In genomic region chr19:850221-850978, GRCh38 we compare ENCODE assay signal across 8 cellular contexts. TPM values are rescaled to one million over a fixed set of nuclear protein-coding genes. Genes with fewer than 3 reads are reported as not detected.
DNase-seq lines count a peak whose midpoint lies in the region; ATAC-seq and TF ChIP-seq lines count a peak whose summit lies in the region.

No MANE protein-coding gene starts in this region.

- H3K27ac Mint-ChIP-seq in neural progenitor cell = no peak overlapping the region

- no peaks in the 10 kb centered on the region for H3K9me3 ChIP-seq in NT2/D1 (ENCODE audit: insufficient read depth, low read length)
- H3K9me3 ChIP-seq in neural progenitor cell (ENCODE audit: low read depth) = no peaks in the 10 kb centered on the region

- H3F3A ChIP-seq in neural progenitor cell (ENCODE audit: low read depth) = peaks cover 15% of the 10 kb centered on the region

- H3K9me3 Mint-ChIP-seq in neural progenitor cell = no peaks in the 10 kb centered on the region

- H3K27me3 ChIP-seq in NT2/D1 (ENCODE audit: insufficient read depth, insufficient read length) (no peaks in the 10 kb centered on the region), neural progenitor cell (peaks cover 10% of the 10 kb centered on the region)

- H3K36me3 Mint-ChIP-seq in neural progenitor cell = no peaks in the 10 kb centered on the region

- peak overlapping the region; percentile 41 for H3K4me3 Mint-ChIP-seq in neural progenitor cell

- H3K27me3 Mint-ChIP-seq in neural progenitor cell (ENCODE audit: insufficient read depth, low read depth) = peaks cover 21% of the 10 kb centered on the region

- no peak overlapping the region for H3K4me3 ChIP-seq in NT2/D1 (ENCODE audit: insufficient read length, low read depth)
- H3K4me3 ChIP-seq in epithelial cell of esophagus (ENCODE audit: low read length) = no peak overlapping the region
- no peak overlapping the region for H3K4me3 ChIP-seq in neural progenitor cell

- no peak for TF ChIP-seq CTCF in epithelial cell of esophagus (IDR thresholded peaks at IDR 0.05; ENCODE audit: insufficient read depth, low read depth, low read length, missing control alignments)
- no peak for TF ChIP-seq CTCF in neural progenitor cell (IDR thresholded peaks at IDR 0.05)

- H3K36me3 ChIP-seq in NT2/D1 (ENCODE audit: insufficient read depth, insufficient read length, low read length) (no peaks in the 10 kb centered on the region), neural progenitor cell (no peaks in the 10 kb centered on the region)

- H2AFZ ChIP-seq in neural progenitor cell (replicated peaks) = peak overlapping the region; percentile 47

- H3K27ac ChIP-seq in neural progenitor cell = no peak overlapping the region

- H3K4me2 ChIP-seq in neural progenitor cell = no peak overlapping the region

- peaks cover 4% of the 10 kb centered on the region for H3K4me1 Mint-ChIP-seq in neural progenitor cell

- no peaks in the 10 kb centered on the region for H4K20me1 ChIP-seq in neural progenitor cell (ENCODE audit: low read depth)

- no peak for ATAC-seq in HG03045 (IDR thresholded peaks at IDR 0.05; ENCODE audit: unreplicated experiment)
- ATAC-seq in GM21515 (IDR thresholded peaks at IDR 0.05; ENCODE audit: unreplicated experiment) = no peak
- ATAC-seq in HG02970 (IDR thresholded peaks at IDR 0.05; ENCODE audit: low FRiP score, unreplicated experiment) = no peak

- H3K9ac ChIP-seq in NT2/D1 (ENCODE audit: insufficient read length, low read depth) (peak overlapping the region; percentile 71), neural progenitor cell (no peak overlapping the region)

- no peaks in the 10 kb centered on the region for H3K79me2 ChIP-seq in neural progenitor cell (ENCODE audit: low read depth)

- peaks cover 13% of the 10 kb centered on the region for H3K4me1 ChIP-seq in NT2/D1 (ENCODE audit: insufficient read depth, insufficient read length)
- H3K4me1 ChIP-seq in neural progenitor cell = no peaks in the 10 kb centered on the region

- DNase-seq in H4 (ENCODE audit: low spot score) (peak; percentile 92), NT2/D1 (ENCODE audit: low read depth, low spot score) (no peak), epithelial cell of esophagus (ENCODE audit: low read depth) (peak; percentile 33), neural progenitor cell (ENCODE audit: low spot score) (peak; percentile 51), occipital lobe (lab: John Stamatoyannopoulos, UW) (no peak)

RNA-seq across cellular contexts. Expression of gene ELANE, which starts 1.7 kb away (rescaled TPM):
- total RNA-seq in H4 (2014; rRNA removed; shearing (Covaris generic)) = not detected in 2 replicates
- total RNA-seq in neural progenitor cell (ENCODE audit: low replicate concordance) = not detected in 2 replicates
- total RNA-seq in occipital lobe = not detected

RNA-seq across cellular contexts. Expression of gene CFD, which starts 9.1 kb away (rescaled TPM):
- total RNA-seq in H4 (2014; rRNA removed; shearing (Covaris generic)) = 2.3 and 3.5 TPM in 2 replicates
- total RNA-seq in neural progenitor cell (ENCODE audit: low replicate concordance) = 0.90 TPM in 1 of 2 replicates, not detected in the other
- total RNA-seq in occipital lobe = 2.8 TPM

RNA-seq across cellular contexts. Expression of gene PRTN3, which starts 9.6 kb away (rescaled TPM):
- total RNA-seq in H4 (2014; rRNA removed; shearing (Covaris generic)) = 0.72 TPM in 1 of 2 replicates, not detected in the other
- 0.28 TPM in 1 of 2 replicates, not detected in the other for total RNA-seq in neural progenitor cell (ENCODE audit: low replicate concordance)
- total RNA-seq in occipital lobe = not detected

RNA-seq across cellular contexts. Expression of gene AZU1, which starts 22.8 kb away (rescaled TPM):
- total RNA-seq in H4 (2014; rRNA removed; shearing (Covaris generic)) = not detected in 2 replicates
- total RNA-seq in neural progenitor cell (ENCODE audit: low replicate concordance) (1.0 and 2.0 TPM in 2 replicates), occipital lobe (0.31 TPM)

RNA-seq across cellular contexts. Expression of gene PLPPR3, which starts 28.6 kb away (rescaled TPM):
- 0.14 TPM in 1 of 2 replicates, not detected in the other for total RNA-seq in H4 (2014; rRNA removed; shearing (Covaris generic))
- total RNA-seq in neural progenitor cell (ENCODE audit: low replicate concordance) (15.6 and 91.6 TPM in 2 replicates), occipital lobe (99.5 TPM)

Comparison
In these comparisons a context has a peak if more than half of its experiments do, and no peak if none do; other contexts are left out.
1. DNase-seq: peak in H4 (single experiment), epithelial cell of esophagus (single experiment) and neural progenitor cell (single experiment); none in NT2/D1 (single experiment) and occipital lobe (single experiment).